In genomic region chr3:146380052-146380451, GRCh38 we compare ENCODE assay signal across 20 cellular contexts.
"Had no signal": no experiment of that assay in that cellular context is flagged by ENCODE, and none has a peak within 500 bp of the region (broad histone marks: within the 10 kb centered on the region; RNA-seq: fewer than 3 reads in every experiment).

No MANE protein-coding gene starts in this region.

- ATAC-seq: gastroesophageal sphincter; lower lobe of right lung; right lobe of liver; stimulated activated effector memory CD8-positive, alpha-beta T cell treated with anti-CD3 and anti-CD28 coated beads, Interleukin-12 subunit alpha, Interleukin-12 subunit beta, amount 100 ng/mL, for 72 hours; stimulated activated naive CD8-positive, alpha-beta T cell treated with anti-CD3 and anti-CD28 coated beads, Interleukin-15, Interleukin-2, amounts not matched to agents 100 U/mL and 50 U/mL, for 24 hours had no signal

- DNase-seq: dermis blood vessel endothelial cell; esophagus squamous epithelium; foreskin fibroblast; glutamatergic neuron; immature natural killer cell; left ventricle myocardium inferior; lower lobe of right lung; midbrain; naive B cell; nephron progenitor cell; retina; right lobe of liver; stimulated activated CD4-positive, alpha-beta T cell treated with anti-CD3 and anti-CD28 coated beads, Interleukin-4, amount 100 ng/mL, for 1 hour; stimulated activated CD8-positive, alpha-beta memory T cell treated with anti-CD3 and anti-CD28 coated beads, Interleukin-4, amount 100 ng/mL, for 48 hours; stimulated activated naive CD8-positive, alpha-beta T cell treated with anti-CD3 and anti-CD28 coated beads, Interleukin-15, Interleukin-2, amounts not matched to agents 100 U/mL and 50 U/mL, for 24 hours; thyroid gland; upper lobe of left lung; uterus had no signal
